9 cellular contexts compared by ENCODE assay signal in the genomic region with DNA sequence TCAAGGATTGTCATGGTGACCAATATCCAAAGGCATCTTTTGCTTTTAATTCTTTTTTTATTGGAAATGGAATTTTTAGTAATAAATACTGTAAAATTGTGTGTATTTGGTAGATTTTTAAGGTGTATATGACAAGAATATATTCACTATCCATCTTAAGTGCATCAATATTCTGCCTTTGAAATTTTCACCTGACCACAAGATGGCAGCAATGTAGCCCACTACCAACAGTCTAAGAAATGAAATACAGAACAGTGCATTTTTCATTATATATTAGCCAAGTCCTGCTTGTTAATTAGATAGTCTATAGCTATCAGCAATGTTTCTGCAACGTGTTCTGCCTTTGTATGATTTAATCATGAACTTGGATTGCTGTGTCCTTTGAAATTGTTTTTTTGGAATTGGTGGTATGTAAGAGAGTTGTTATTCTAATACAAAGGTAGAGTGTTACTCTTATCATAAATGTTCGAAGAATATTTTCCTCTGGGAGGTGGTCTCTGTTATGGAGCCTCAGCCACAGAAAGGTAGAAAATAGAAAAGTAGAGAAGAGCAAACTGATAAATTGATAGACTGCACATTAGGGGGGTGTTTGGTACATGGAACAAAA. TPM values are rescaled to one million over a fixed set of nuclear protein-coding genes. Genes with fewer than 3 reads are reported as not detected.
DNase-seq lines count a peak whose midpoint lies in the region; ATAC-seq, FAIRE-seq and TF ChIP-seq lines count a peak whose summit lies in the region.
"Had no signal": no experiment of that assay in that cellular context is flagged by ENCODE, and none has a peak within 500 bp of the region (broad histone marks: within the 10 kb centered on the region; RNA-seq: fewer than 3 reads in every experiment).

No MANE protein-coding gene starts in this region.

- no peaks in the 10 kb centered on the region for H3K9me3 Mint-ChIP-seq in stimulated activated memory B cell treated with anti-CD40 and anti-IgM and Interleukin-4, amounts not matched to agents 10 μg/mL and 1 μg/mL and 100 μg/mL, for 72 hours
- H3K9me3 Mint-ChIP-seq in activated T-helper 17 cell treated with anti-CD3 and anti-CD28 coated beads, Interleukin-2, amount 50 U/mL, for 72 hours, result no peaks in the 10 kb centered on the region
- H3K9me3 Mint-ChIP-seq: central memory CD8-positive, alpha-beta T cell had no signal

- no peaks in the 10 kb centered on the region for H3K27me3 Mint-ChIP-seq in stimulated activated memory B cell treated with anti-CD40 and anti-IgM and Interleukin-4, amounts not matched to agents 10 μg/mL and 1 μg/mL and 100 μg/mL, for 72 hours
- H3K27me3 Mint-ChIP-seq in activated T-helper 17 cell treated with anti-CD3 and anti-CD28 coated beads, Interleukin-2, amount 50 U/mL, for 72 hours, result no peaks in the 10 kb centered on the region
- H3K27me3 Mint-ChIP-seq: central memory CD8-positive, alpha-beta T cell had no signal

- H3K27ac ChIP-seq in cardiac muscle cell (peak overlapping the region; percentile 36), SK-N-MC (no peak overlapping the region), foreskin keratinocyte (no peak overlapping the region), small intestine (ENCODE audit: low read depth in 1 of 2, low read length in 1 of 2) (no peak overlapping the region)

- no peak overlapping the region for H3K4me3 Mint-ChIP-seq in stimulated activated memory B cell treated with anti-CD40 and anti-IgM and Interleukin-4, amounts not matched to agents 10 μg/mL and 1 μg/mL and 100 μg/mL, for 72 hours
- no peak overlapping the region for H3K4me3 Mint-ChIP-seq in activated T-helper 17 cell treated with anti-CD3 and anti-CD28 coated beads, Interleukin-2, amount 50 U/mL, for 72 hours
- H3K4me3 Mint-ChIP-seq: central memory CD8-positive, alpha-beta T cell had no signal

- peak; percentile 15 for FAIRE-seq in small intestine (lab: Jason Lieb, UNC)

- H3K27me3 ChIP-seq in cardiac muscle cell (no peaks in the 10 kb centered on the region), foreskin keratinocyte (no peaks in the 10 kb centered on the region), small intestine (ENCODE audit: control insufficient read depth in 2 of 2, insufficient read depth in 2 of 2, low read length in 2 of 2) (no peaks in the 10 kb centered on the region)

- H3K27ac Mint-ChIP-seq in stimulated activated memory B cell treated with anti-CD40 and anti-IgM and Interleukin-4, amounts not matched to agents 10 μg/mL and 1 μg/mL and 100 μg/mL, for 72 hours, result no peak overlapping the region
- no peak overlapping the region for H3K27ac Mint-ChIP-seq in activated T-helper 17 cell treated with anti-CD3 and anti-CD28 coated beads, Interleukin-2, amount 50 U/mL, for 72 hours

- H3K9me3 ChIP-seq in cardiac muscle cell (ENCODE audit: low read depth) (no peaks in the 10 kb centered on the region), SK-N-MC (ENCODE audit: low read depth, low read length) (no peaks in the 10 kb centered on the region), small intestine (ENCODE audit: control insufficient read depth, low read depth) (no peaks in the 10 kb centered on the region)

- H3K4me1 Mint-ChIP-seq in stimulated activated memory B cell treated with anti-CD40 and anti-IgM and Interleukin-4, amounts not matched to agents 10 μg/mL and 1 μg/mL and 100 μg/mL, for 72 hours, result no peaks in the 10 kb centered on the region
- H3K4me1 Mint-ChIP-seq in activated T-helper 17 cell treated with anti-CD3 and anti-CD28 coated beads, Interleukin-2, amount 50 U/mL, for 72 hours, result no peaks in the 10 kb centered on the region
- H3K4me1 Mint-ChIP-seq: central memory CD8-positive, alpha-beta T cell had no signal

- ATAC-seq in HG02798 (IDR thresholded peaks at IDR 0.05; ENCODE audit: poor library complexity, unreplicated experiment), result peak; percentile 62
- ATAC-seq in foreskin keratinocyte, result peak; percentile 58
- no peak for ATAC-seq in stimulated activated memory B cell treated with anti-CD40 and anti-IgM and Interleukin-4, amounts not matched to agents 10 μg/mL and 1 μg/mL and 100 μg/mL, for 72 hours
- no peak for ATAC-seq in activated T-helper 17 cell treated with anti-CD3 and anti-CD28 coated beads, Interleukin-2, amount 50 U/mL, for 72 hours (replicated peaks)

- H3K36me3 ChIP-seq in cardiac muscle cell, result no peaks in the 10 kb centered on the region
- no peaks in the 10 kb centered on the region for H3K36me3 ChIP-seq in SK-N-MC (ENCODE audit: insufficient read depth, low read length)
- no peaks in the 10 kb centered on the region for H3K36me3 ChIP-seq in small intestine (ENCODE audit: control insufficient read depth in 2 of 2, insufficient read depth in 2 of 2, low read length in 2 of 2)

- intact Hi-C loops in cardiac septum (cut with DNase I), result loop anchor here (10.0 kb wide), 1 partner anchor 290 kb away; no protein-coding TSS in a partner anchor

- whole genome bisulfite sequencing in small intestine, 3 donors, result 42 to 49% (median 43%) methylated on average over 2 of the region's 2 CpGs

- no peaks in the 10 kb centered on the region for H3K36me3 Mint-ChIP-seq in stimulated activated memory B cell treated with anti-CD40 and anti-IgM and Interleukin-4, amounts not matched to agents 10 μg/mL and 1 μg/mL and 100 μg/mL, for 72 hours
- H3K36me3 Mint-ChIP-seq in activated T-helper 17 cell treated with anti-CD3 and anti-CD28 coated beads, Interleukin-2, amount 50 U/mL, for 72 hours (ENCODE audit: low read depth), result no peaks in the 10 kb centered on the region

- no peak overlapping the region for H3K9ac ChIP-seq in SK-N-MC (ENCODE audit: insufficient read length)

- peak; percentile 56 to 63 for DNase-seq in cardiac muscle cell (ENCODE audit: low read depth in 1 of 2, low spot score in 1 of 2)
- DNase-seq in cardiac septum (ENCODE audit: low spot score), result no peak
- DNase-seq in SK-N-MC (ENCODE audit: low read depth, low spot score), result peak; percentile 22
- DNase-seq in foreskin keratinocyte, result peak in 1 of 2 donors; percentile 20
- peak; percentile 41 for DNase-seq in small intestine

- peak; percentile 64 for TF ChIP-seq CTCF in cardiac muscle cell (IDR thresholded peaks at IDR 0.05; ENCODE audit: low read depth, low read length)
- TF ChIP-seq CTCF in foreskin keratinocyte (conservative IDR thresholded peaks at IDR 0.05), result peak; percentile 76

- peaks cover 41% of the 10 kb centered on the region for H3K4me1 ChIP-seq in cardiac muscle cell (ENCODE audit: low read depth)
- H3K4me1 ChIP-seq in foreskin keratinocyte, result no peaks in the 10 kb centered on the region
- no peaks in the 10 kb centered on the region for H3K4me1 ChIP-seq in small intestine (ENCODE audit: control insufficient read depth in 2 of 2, insufficient read depth in 1 of 2, low read depth in 1 of 2, low read length in 1 of 2)

- H3K4me3 ChIP-seq in cardiac muscle cell, result no peak overlapping the region
- H3K4me3 ChIP-seq in SK-N-MC, result no peak overlapping the region
- H3K4me3 ChIP-seq in small intestine (ENCODE audit: low read depth in 1 of 2, low read length in 2 of 2), result no peak overlapping the region

RNA-seq across cellular contexts. Expression of gene HPGDS, which starts 38.2 kb away (rescaled TPM):
- total RNA-seq in cardiac muscle cell (not detected in 2 replicates), cardiac septum (1.1 TPM), foreskin keratinocyte (not detected in 2 replicates)
- polyA plus RNA-seq in cardiac muscle cell (0.35 TPM in 1 of 2 replicates, not detected in the other), foreskin keratinocyte (not detected in 2 replicates), small intestine (1 to 10 TPM; 4.1 to 9.5 (median 5.4) TPM)
- 1 to 10 TPM in 1 of 2 donors, not detected in 1; 1.1 TPM for total RNA-seq in activated T-helper 17 cell treated with anti-CD3 and anti-CD28 coated beads, Interleukin-2, amount 50 U/mL, for 72 hours

Comparison
In these comparisons a context has a peak if more than half of its experiments do, and no peak if none do; other contexts are left out.
1. ATAC-seq: peak in HG02798 (single experiment) and foreskin keratinocyte (single experiment); none in stimulated activated memory B cell treated with anti-CD40 and anti-IgM and Interleukin-4, amounts not matched to agents 10 μg/mL and 1 μg/mL and 100 μg/mL, for 72 hours (single experiment) and activated T-helper 17 cell treated with anti-CD3 and anti-CD28 coated beads, Interleukin-2, amount 50 U/mL, for 72 hours (single experiment).